24 cellular contexts compared by ENCODE assay signal in genomic region chr12:51530208-51530607, GRCh38.
A peak's percentile ranks its signal among the peaks of the same experiment; 100 is the strongest.
DNase-seq lines count a peak whose midpoint lies in the region; ATAC-seq, FAIRE-seq and TF ChIP-seq lines count a peak whose summit lies in the region.
"Had no signal": no experiment of that assay in that cellular context is flagged by ENCODE, and none has a peak within 500 bp of the region (broad histone marks: within the 10 kb centered on the region; RNA-seq: fewer than 3 reads in every experiment).

No MANE protein-coding gene starts in this region.

- H3K27me3 ChIP-seq in HepG2 (ENCODE audit: control insufficient read depth in 1 of 2, insufficient read depth in 2 of 2, low read length in 2 of 2) (peaks cover 0 to 17% of the 10 kb centered on the region in 2 experiments; a peak in 2 of 5 replicates), right lobe of liver (no peaks in the 10 kb centered on the region), mesendoderm (ENCODE audit: insufficient read depth, low read length, poor library complexity) (no peaks in the 10 kb centered on the region)
- H3K27me3 ChIP-seq: BE2C, BLaER1 had no signal

- H3K4me3 Mint-ChIP-seq in dendritic cell treated with granulocyte-macrophage colony-stimulating factor and Interleukin-4, amounts not matched to agents 40 ng/mL and 50 ng/mL, for 4 days, result no peak overlapping the region
- H3K4me3 Mint-ChIP-seq: CD14-positive monocyte; CD4-positive, alpha-beta memory T cell; CD4-positive, CD25-positive, alpha-beta regulatory T cell; CD8-positive, alpha-beta memory T cell had no signal

- H3K27ac Mint-ChIP-seq in dendritic cell treated with granulocyte-macrophage colony-stimulating factor and Interleukin-4, amounts not matched to agents 40 ng/mL and 50 ng/mL, for 4 days, result peak overlapping the region; percentile 15

- no peaks in the 10 kb centered on the region for H3K79me1 ChIP-seq in mesendoderm (ENCODE audit: low read length)

- CTCF ChIA-PET in HepG2 (lab: Yijun Ruan, JAX; ENCODE audit: low intra/inter-chr PET ratio, low total read pairs), result interaction anchor here (3.4 kb wide), 1 partner anchor 108 kb away, joined by 39 read pairs; no protein-coding TSS in a partner anchor

- 36% methylated on average over 4 of the region's 4 CpGs for WGBS in HepG2 (ENCODE audit: low lambda C conversion rate)
- 65% methylated on average over 4 of the region's 4 CpGs for WGBS in right lobe of liver (ENCODE audit: insufficient coverage, low coverage, low lambda C conversion rate, missing lambda C conversion rate)
- WGBS in mesendoderm (ENCODE audit: extremely low coverage, insufficient coverage, low lambda C conversion rate), result no CpG with 5 or more reads among the region's 4 CpGs

- peak overlapping the region; percentile 51 for H3K23ac ChIP-seq in mesendoderm (ENCODE audit: low read length)

- no peaks in the 10 kb centered on the region for H3K9me3 Mint-ChIP-seq in dendritic cell treated with granulocyte-macrophage colony-stimulating factor and Interleukin-4, amounts not matched to agents 40 ng/mL and 50 ng/mL, for 4 days
- H3K9me3 Mint-ChIP-seq: CD4-positive, alpha-beta memory T cell; CD4-positive, CD25-positive, alpha-beta regulatory T cell; CD8-positive, alpha-beta memory T cell had no signal

- H3K4me1 Mint-ChIP-seq in dendritic cell treated with granulocyte-macrophage colony-stimulating factor and Interleukin-4, amounts not matched to agents 40 ng/mL and 50 ng/mL, for 4 days (ENCODE audit: low read depth), result peaks cover 41% of the 10 kb centered on the region

- H2BK5ac ChIP-seq in mesendoderm (ENCODE audit: low read length), result no peak overlapping the region

- intact Hi-C loops in HepG2 (cut with micrococcal nuclease; ENCODE audit: unreplicated experiment) (loop anchor here (5.0 kb wide), 1 partner anchor 282 kb away; a partner anchor contains a TSS), right lobe of liver (cut with DNase I) (no loop called here)
- intact Hi-C loops in dendritic cell treated with granulocyte-macrophage colony-stimulating factor and Interleukin-4, amounts not matched to agents 40 ng/mL and 50 ng/mL, for 4 days (cut with micrococcal nuclease), result loop anchor here (5.0 kb wide), 1 partner anchor 347 kb away; no protein-coding TSS in a partner anchor

- H3K36me3 Mint-ChIP-seq in dendritic cell treated with granulocyte-macrophage colony-stimulating factor and Interleukin-4, amounts not matched to agents 40 ng/mL and 50 ng/mL, for 4 days (ENCODE audit: low read depth), result no peaks in the 10 kb centered on the region
- H3K36me3 Mint-ChIP-seq: CD14-positive monocyte; CD4-positive, alpha-beta memory T cell; CD4-positive, CD25-positive, alpha-beta regulatory T cell; CD8-positive, alpha-beta memory T cell had no signal

- POLR2A ChIA-PET in HepG2 (lab: Yijun Ruan, JAX), result no interaction called here

- H3K9me3 ChIP-seq in HepG2 (ENCODE audit: low read length) (no peaks in the 10 kb centered on the region), right lobe of liver (no peaks in the 10 kb centered on the region)
- H3K9me3 ChIP-seq: BLaER1 had no signal

- H3K27me3 Mint-ChIP-seq in dendritic cell treated with granulocyte-macrophage colony-stimulating factor and Interleukin-4, amounts not matched to agents 40 ng/mL and 50 ng/mL, for 4 days, result peaks cover 34% of the 10 kb centered on the region

- H2AK5ac ChIP-seq in mesendoderm (ENCODE audit: low read length), result no peak overlapping the region

- TF ChIP-seq POLR2A in HepG2 (IDR thresholded peaks at IDR 0.05; ENCODE audit: insufficient read depth in 1 of 2, low read depth in 2 of 2, low read length in 2 of 2) (no peak), right lobe of liver (IDR thresholded peaks at IDR 0.05) (no peak)

- H2BK15ac ChIP-seq in mesendoderm (replicated peaks; ENCODE audit: low read depth), result no peak overlapping the region

- no peak for TF ChIP-seq RAD21 in HepG2 (CRISPR knock-in tag; IDR thresholded peaks at IDR 0.05)

- BruUV-seq in HepG2 (replicated peaks; lab: Mats Ljungman, UMichigan), result no TSS peak

- no peak overlapping the region for H4K8ac ChIP-seq in mesendoderm (ENCODE audit: low read depth, low read length)

- TF ChIP-seq EP300 in HepG2 (IDR thresholded peaks at IDR 0.05; ENCODE audit: low read depth in 2 of 2, low read length in 2 of 2) (no peak), HepG2 (CRISPR knock-in tag; IDR thresholded peaks at IDR 0.05; ENCODE audit: borderline replicate concordance) (no peak)

- no peak for FAIRE-seq in HepG2 (lab: Jason Lieb, UNC)
- FAIRE-seq: A204.1, D721Med, G401.6, GM12891, GM19239 had no signal

- H3K4me1 ChIP-seq in HepG2 (ENCODE audit: insufficient read depth, low read length) (no peaks in the 10 kb centered on the region; the same call in 1 of the 2 replicates), right lobe of liver (no peaks in the 10 kb centered on the region), mesendoderm (ENCODE audit: control insufficient read depth, low read depth, low read length) (no peaks in the 10 kb centered on the region)

- H2BK120ac ChIP-seq in mesendoderm (ENCODE audit: low read depth, low read length), result no peak overlapping the region

- H3K36me3 ChIP-seq in HepG2 (replicated peaks in 1 of 2; ENCODE audit: control insufficient read depth in 1 of 2, insufficient read depth in 2 of 2, low read length in 2 of 2) (no peaks in the 10 kb centered on the region), right lobe of liver (no peaks in the 10 kb centered on the region), mesendoderm (ENCODE audit: control insufficient read depth, insufficient read depth, low read length) (no peaks in the 10 kb centered on the region)
- H3K36me3 ChIP-seq: BE2C, BLaER1 had no signal

- H3K27ac ChIP-seq in HepG2 (ENCODE audit: extremely low read length, insufficient read depth, low read length), result no peak overlapping the region
- H3K27ac ChIP-seq in right lobe of liver, result no peak overlapping the region
- no peak overlapping the region for H3K27ac ChIP-seq in mesendoderm (ENCODE audit: low read depth, low read length)
- H3K27ac ChIP-seq: BLaER1 had no signal

- H3K4me2 ChIP-seq in HepG2 (ENCODE audit: low read depth, low read length), result no peak overlapping the region
- no peak overlapping the region for H3K4me2 ChIP-seq in mesendoderm (ENCODE audit: low read length)
- H3K4me2 ChIP-seq: BLaER1 had no signal

- H3K4me3 ChIP-seq in HepG2 (replicated peaks in 1 of 3; ENCODE audit: insufficient read depth in 1 of 3, low read depth in 2 of 3, low read length in 3 of 3) (no peak overlapping the region), right lobe of liver (no peak overlapping the region), mesendoderm (ENCODE audit: low read length) (no peak overlapping the region)
- H3K4me3 ChIP-seq: BLaER1 had no signal

- TF ChIP-seq CTCF in HepG2 (CRISPR knock-in tag; IDR thresholded peaks at IDR 0.05), result no peak
- TF ChIP-seq CTCF in right lobe of liver (IDR thresholded peaks at IDR 0.05), result no peak

- H3K79me2 ChIP-seq in HepG2 (ENCODE audit: insufficient read depth, low read length) (no peaks in the 10 kb centered on the region), mesendoderm (ENCODE audit: control insufficient read depth, insufficient read depth, low read length) (no peaks in the 10 kb centered on the region)

- no peak overlapping the region for H3K56ac ChIP-seq in mesendoderm (ENCODE audit: low read length)

- ATAC-seq in HepG2 (no peak), right lobe of liver (no peak), left lobe of liver (no peak)

- in situ Hi-C loops in HepG2 (cut with HindIII; ENCODE audit: extremely low pct_ligation_motif_present, low pct_unique_long_range_greater_than_20kb), result loop anchor here (10.0 kb wide), 1 partner anchor 285 kb away; a partner anchor contains a TSS

- H3K9ac ChIP-seq in HepG2 (ENCODE audit: insufficient read depth, low read depth, low read length), result no peak overlapping the region
- no peak overlapping the region for H3K9ac ChIP-seq in mesendoderm (ENCODE audit: low read length)
- H3K9ac ChIP-seq: BLaER1 had no signal

- DNase-seq in HepG2 (ENCODE audit: low spot score) (no peak), right lobe of liver (no peak), mesendoderm (no peak), left lobe of liver (ENCODE audit: low spot score) (no peak), NCI-H187 treated with DMSO at 0.1 percent for 48 hours (lab: John Stamatoyannopoulos, UW) (no peak)
- DNase-seq in activated CD8-positive, alpha-beta memory T cell treated with anti-CD3 and anti-CD28 coated beads for 24 hours, result no peak
- DNase-seq: 8988T; ACHN; BE2C; C1 segment of cervical spinal cord; Calu3; CD4-positive, alpha-beta memory T cell; CD4-positive, CD25-positive, alpha-beta regulatory T cell; CD8-positive, alpha-beta memory T cell; COR-L47; GF-D8 had no signal

- H4K20me1 ChIP-seq in HepG2 (ENCODE audit: insufficient read depth, low read length), result no peaks in the 10 kb centered on the region
- H4K20me1 ChIP-seq: BLaER1 had no signal

- H4K5ac ChIP-seq in mesendoderm (ENCODE audit: low read length), result no peak overlapping the region

- no peak overlapping the region for H3K4ac ChIP-seq in mesendoderm (ENCODE audit: low read depth, low read length)

- H2AFZ ChIP-seq in HepG2 (ENCODE audit: low read length), result no peak overlapping the region

- H3K18ac ChIP-seq in mesendoderm (ENCODE audit: low read length), result no peak overlapping the region

TF ChIP-seq in HepG2, 621 proteins besides CTCF, POLR2A, EP300 and RAD21:
- TF ChIP-seq MNT (IDR thresholded peaks at IDR 0.05) (peak; percentile 99), MAFG (CRISPR knock-in tag; IDR thresholded peaks at IDR 0.05) (no peak)

Comparison
In these comparisons a context has a peak if more than half of its experiments do, and no peak if none do; other contexts are left out.
1. intact Hi-C loops: an anchor here in HepG2 (5.0 kb wide) and dendritic cell treated with granulocyte-macrophage colony-stimulating factor and Interleukin-4, amounts not matched to agents 40 ng/mL and 50 ng/mL, for 4 days (5.0 kb wide); none called in right lobe of liver.